Comparison of ENCODE assay signal across 8 cellular contexts in genomic region chr7:149497467-149498261, GRCh38. TPM values are rescaled to one million over a fixed set of nuclear protein-coding genes. Genes with fewer than 3 reads are reported as not detected.
DNase-seq lines count a peak whose midpoint lies in the region; ATAC-seq, FAIRE-seq and TF ChIP-seq lines count a peak whose summit lies in the region.

Gene ZNF746, minus strand, starts transcription at chr7:149497809. Its CDS starts 273 bp downstream, at chr7:149497536.

- H3K4me3 ChIP-seq in Jurkat, Clone E6-1 (ENCODE audit: low read length), result peak within 1 kb of the TSS; percentile 63
- peak within 1 kb of the TSS; percentile 66 for H3K4me3 ChIP-seq in SJCRH30
- H3K4me3 ChIP-seq in neutrophil (ENCODE audit: low read depth in 1 of 2, low read length in 1 of 2), result peak within 1 kb of the TSS; percentile 89 to 91

- H3K36me3 ChIP-seq in SJCRH30, result peaks cover 11% of the 10 kb centered on the region
- H3K36me3 ChIP-seq in neutrophil, result peaks cover 17% of the 10 kb centered on the region

- H3K4me1 ChIP-seq in SJCRH30 (no peaks in the 10 kb centered on the region; the same call in 1 of the 2 replicates), neutrophil (ENCODE audit: control insufficient read depth in 1 of 2, insufficient read depth in 1 of 2, low read depth in 1 of 2, low read length in 1 of 2) (peaks cover 31 to 38% of the 10 kb centered on the region in 2 experiments)

- no peaks in the 10 kb centered on the region for H3K9me3 ChIP-seq in SJCRH30 (replicated peaks)
- no peaks in the 10 kb centered on the region for H3K9me3 ChIP-seq in neutrophil

- DNase-seq in ELF-1 (ENCODE audit: low read depth, low spot score) (peak; percentile 78), SJCRH30 (peak; percentile 84 to 89), frontal cortex (ENCODE audit: low spot score in 2 of 2) (peak; percentile 92 to 93)
- peak; percentile 53 for DNase-seq in Jurkat, Clone E6-1 (ENCODE audit: low read depth, low spot score)
- peak; percentile 61 for DNase-seq in activated gamma-delta T cell treated with anti-CD3 and anti-CD28 coated beads, Interleukin-2, amount 50 U/mL, for 16 hours (ENCODE audit: low read depth)

- H3K27me3 ChIP-seq in SJCRH30 (peaks cover 6% of the 10 kb centered on the region), neutrophil (peaks cover 9% of the 10 kb centered on the region)

- no peak within 1 kb of the TSS for H3K27ac ChIP-seq in SJCRH30
- H3K27ac ChIP-seq in neutrophil, result peak within 1 kb of the TSS; percentile 96

- peak; percentile 89 for TF ChIP-seq CTCF in neutrophil (IDR thresholded peaks at IDR 0.05)
- TF ChIP-seq CTCF in subcutaneous adipose tissue (IDR thresholded peaks at IDR 0.05; ENCODE audit: low read depth), result no peak

- no peak for FAIRE-seq in frontal cortex (lab: Jason Lieb, UNC)

- ATAC-seq in GM21619 (IDR thresholded peaks at IDR 0.05; ENCODE audit: unreplicated experiment), result peak; percentile 94

RNA-seq across cellular contexts. Expression of gene ZNF746, which starts in this region (rescaled TPM):
- 11.4 TPM for polyA plus RNA-seq in Jurkat, Clone E6-1 (2012; ENCODE audit: insufficient read depth, insufficient read length)
- total RNA-seq in SJCRH30 (2014; rRNA removed; shearing (Covaris generic)), result 13.3 and 14.6 TPM in 2 replicates
- total RNA-seq in frontal cortex, result 23.2 TPM
- total RNA-seq in subcutaneous adipose tissue, result 10 to 100 TPM; 17.3 to 25.2 (median 19.8) TPM
